Comparison of ENCODE assay signal across 2 cellular contexts in genomic region chr4:102358128-102358527, GRCh38.
TF ChIP-seq lines count a peak whose summit lies in the region.

No MANE protein-coding gene starts in this region.

TF ChIP-seq in HepG2, 621 proteins besides CTCF, POLR2A, EP300 and RAD21:
- TF ChIP-seq SCMH1 (CRISPR knock-in tag; IDR thresholded peaks at IDR 0.05; ENCODE audit: borderline replicate concordance): no peak
- TF ChIP-seq ATF7 (IDR thresholded peaks at IDR 0.05): peak; percentile 65
- no peak for TF ChIP-seq ATF7 (CRISPR knock-in tag; IDR thresholded peaks at IDR 0.05)

TF ChIP-seq in K562, 482 proteins besides CTCF, POLR2A, EP300 and RAD21:
- TF ChIP-seq, protein P1, sequence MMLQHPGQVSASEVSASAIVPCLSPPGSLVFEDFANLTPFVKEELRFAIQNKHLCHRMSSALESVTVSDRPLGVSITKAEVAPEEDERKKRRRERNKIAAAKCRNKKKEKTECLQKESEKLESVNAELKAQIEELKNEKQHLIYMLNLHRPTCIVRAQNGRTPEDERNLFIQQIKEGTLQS (IDR thresholded peaks at IDR 0.05): peak; percentile 38
- TF ChIP-seq, protein P1 (CRISPR knock-in tag; conservative IDR thresholded peaks at IDR 0.05): no peak
- no peak for TF ChIP-seq ZFP91 (CRISPR knock-in tag; IDR thresholded peaks at IDR 0.05)
- TF ChIP-seq ATF7 (IDR thresholded peaks at IDR 0.05): peak; percentile 31; the same call in 1 of the 2 replicates
- no peak for TF ChIP-seq TFE3 (CRISPR knock-in tag; IDR thresholded peaks at IDR 0.05)
- TF ChIP-seq, protein P2, sequence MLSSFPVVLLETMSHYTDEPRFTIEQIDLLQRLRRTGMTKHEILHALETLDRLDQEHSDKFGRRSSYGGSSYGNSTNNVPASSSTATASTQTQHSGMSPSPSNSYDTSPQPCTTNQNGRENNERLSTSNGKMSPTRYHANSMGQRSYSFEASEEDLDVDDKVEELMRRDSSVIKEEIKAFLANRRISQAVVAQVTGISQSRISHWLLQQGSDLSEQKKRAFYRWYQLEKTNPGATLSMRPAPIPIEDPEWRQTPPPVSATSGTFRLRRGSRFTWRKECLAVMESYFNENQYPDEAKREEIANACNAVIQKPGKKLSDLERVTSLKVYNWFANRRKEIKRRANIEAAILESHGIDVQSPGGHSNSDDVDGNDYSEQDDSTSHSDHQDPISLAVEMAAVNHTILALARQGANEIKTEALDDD (IDR thresholded peaks at IDR 0.05): peak; percentile 44; the same call in 1 of the 2 replicates
- TF ChIP-seq JUND (IDR thresholded peaks at IDR 0.05; ENCODE audit: borderline replicate concordance, low read depth, low read length): no peak
- TF ChIP-seq JUND (tag; IDR thresholded peaks at IDR 0.05; ENCODE audit: borderline replicate concordance, low read depth, low read length): peak; percentile 54; the same call in 1 of the 3 replicates
TF ChIP-seq in K562: peak in this region for 4.
